In the genomic region with DNA sequence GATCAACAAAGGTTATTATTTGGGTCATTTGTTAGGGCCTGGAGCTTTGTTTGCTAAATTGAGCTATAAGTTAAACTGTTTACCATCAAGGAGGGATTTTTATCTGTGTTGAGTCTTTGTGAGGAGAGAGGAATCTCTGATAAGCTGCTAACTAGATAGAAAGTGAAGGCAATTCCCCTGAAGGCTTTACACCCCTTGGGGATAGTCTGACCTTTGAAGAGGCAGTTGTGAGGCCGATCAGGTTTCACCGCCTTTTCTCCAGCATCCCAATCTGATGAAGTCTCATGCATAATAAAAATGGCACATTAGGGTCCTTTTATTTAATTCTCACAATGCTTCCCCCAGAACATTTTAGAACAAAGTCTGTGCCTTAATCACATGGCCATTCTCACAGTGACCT, we compare ENCODE assay signal across 16 cellular contexts. TPM values are rescaled to one million over a fixed set of nuclear protein-coding genes. Genes with fewer than 3 reads are reported as not detected.
A peak's percentile ranks its signal among the peaks of the same experiment; 100 is the strongest.
DNase-seq lines count a peak whose midpoint lies in the region; ATAC-seq and TF ChIP-seq lines count a peak whose summit lies in the region.
"Had no signal": no experiment of that assay in that cellular context is flagged by ENCODE, and none has a peak within 500 bp of the region (broad histone marks: within the 10 kb centered on the region; RNA-seq: fewer than 3 reads in every experiment).

No MANE protein-coding gene starts in this region.

- H3K27me3 ChIP-seq in mesendoderm (ENCODE audit: insufficient read depth, low read length, poor library complexity) (no peaks in the 10 kb centered on the region), upper lobe of left lung (no peaks in the 10 kb centered on the region)
- H3K27me3 ChIP-seq in CD4-positive, alpha-beta T cell (ENCODE audit: control insufficient read depth, insufficient read depth, low read length): no peaks in the 10 kb centered on the region
- H3K27me3 ChIP-seq: neutrophil, spleen had no signal

- POLR2A ChIA-PET in WTC11 (lab: Charles Lee): no interaction called here
- POLR2A ChIA-PET in CD4-positive, alpha-beta T cell (lab: Charles Lee): no interaction called here

- no peak overlapping the region for H2AK5ac ChIP-seq in mesendoderm (ENCODE audit: low read length)

- no peak overlapping the region for H3K4me3 Mint-ChIP-seq in WTC11
- H3K4me3 Mint-ChIP-seq in CD4-positive, alpha-beta T cell: no peak overlapping the region
- no peak overlapping the region for H3K4me3 Mint-ChIP-seq in activated T-cell treated with anti-CD3 and anti-CD28 coated beads, Interleukin-2, amount 50 U/mL, for 24 hours

- TF ChIP-seq POLR2A in upper lobe of left lung (IDR thresholded peaks at IDR 0.05): no peak

- ATAC-seq in WTC11 (peak; percentile 81), upper lobe of left lung (ENCODE audit: low FRiP score in 2 of 2) (peak in 1 of 2 donors; percentile 15)
- ATAC-seq in CD4-positive, alpha-beta T cell (ENCODE audit: poor library complexity): no peak

- no peaks in the 10 kb centered on the region for H3K27me3 Mint-ChIP-seq in WTC11 (ENCODE audit: low read depth)
- H3K27me3 Mint-ChIP-seq in CD4-positive, alpha-beta T cell: no peaks in the 10 kb centered on the region
- H3K27me3 Mint-ChIP-seq in activated T-cell treated with anti-CD3 and anti-CD28 coated beads, Interleukin-2, amount 50 U/mL, for 24 hours: no peaks in the 10 kb centered on the region

- H3K27ac Mint-ChIP-seq in WTC11: peak overlapping the region; percentile 80
- H3K27ac Mint-ChIP-seq in CD4-positive, alpha-beta T cell: no peak overlapping the region
- no peak overlapping the region for H3K27ac Mint-ChIP-seq in activated T-cell treated with anti-CD3 and anti-CD28 coated beads, Interleukin-2, amount 50 U/mL, for 24 hours
- H3K27ac Mint-ChIP-seq: activated T-helper 2 cell treated with anti-CD3 and anti-CD28 coated beads, Interferon-gamma antibody, Interleukin-2, Interleukin-4, amounts not matched to agents 10 μg/mL and 5 μg/mL and 100 μg/mL, durations not matched to agents 14 hours and 24 hours and 36 hours had no signal

- no CpG with 5 or more reads among the region's 2 CpGs for WGBS in mesendoderm (ENCODE audit: extremely low coverage, insufficient coverage, low lambda C conversion rate)
- WGBS in upper lobe of left lung, 2 donors: 81 to 83% methylated on average over 2 of the region's 2 CpGs

- H3K4ac ChIP-seq in mesendoderm (ENCODE audit: low read depth, low read length): no peak overlapping the region

- TF ChIP-seq CTCF in WTC11 (IDR thresholded peaks at IDR 0.05): no peak
- no peak for TF ChIP-seq CTCF in upper lobe of left lung (IDR thresholded peaks at IDR 0.05)
- TF ChIP-seq CTCF in CD4-positive, alpha-beta T cell (IDR thresholded peaks at IDR 0.05): no peak

- no peak overlapping the region for H2BK15ac ChIP-seq in mesendoderm (replicated peaks; ENCODE audit: low read depth)

- H3K4me2 ChIP-seq in mesendoderm (ENCODE audit: low read length): no peak overlapping the region

- H3K4me1 Mint-ChIP-seq in WTC11: peaks cover 54% of the 10 kb centered on the region
- H3K4me1 Mint-ChIP-seq in CD4-positive, alpha-beta T cell (ENCODE audit: low read depth): no peaks in the 10 kb centered on the region
- no peaks in the 10 kb centered on the region for H3K4me1 Mint-ChIP-seq in activated T-cell treated with anti-CD3 and anti-CD28 coated beads, Interleukin-2, amount 50 U/mL, for 24 hours (ENCODE audit: low read depth)

- H3K4me1 ChIP-seq in mesendoderm (ENCODE audit: control insufficient read depth, low read depth, low read length) (peaks cover 8% of the 10 kb centered on the region), upper lobe of left lung (peaks cover 11 to 32% (median 18%) of the 10 kb centered on the region in 4 donors)
- H3K4me1 ChIP-seq: Caco-2 had no signal

- H2BK120ac ChIP-seq in mesendoderm (ENCODE audit: low read depth, low read length): no peak overlapping the region

- no peak overlapping the region for H3K9ac ChIP-seq in mesendoderm (ENCODE audit: low read length)

- no peak overlapping the region for H4K5ac ChIP-seq in mesendoderm (ENCODE audit: low read length)

- DNase-seq in NCI-H748 (lab: John Stamatoyannopoulos, UW; ENCODE audit: unreplicated experiment) (peak; percentile 61), NCI-H748 treated with DMSO at 0.1 percent for 48 hours (lab: John Stamatoyannopoulos, UW) (no peak), WTC11 (ENCODE audit: low spot score) (no peak), mesendoderm (peak; percentile 88), upper lobe of left lung (no peak)
- no peak for DNase-seq in stimulated activated naive CD4-positive, alpha-beta T cell treated with Interleukin-2 at 50 U/mL for 16 hours (lab: John Stamatoyannopoulos, UW)
- DNase-seq in CD4-positive, alpha-beta T cell: no peak
- no peak for DNase-seq in activated T-cell treated with anti-CD3 and anti-CD28 coated beads, Interleukin-2, amount 50 U/mL, for 24 hours
- DNase-seq: aorta, Caco-2, kidney, NCI-H446 treated with DMSO at 0.1 percent for 48 hours, RPMI8226, spleen had no signal

- no peak overlapping the region for H4K8ac ChIP-seq in mesendoderm (ENCODE audit: low read depth, low read length)

- H3K18ac ChIP-seq in mesendoderm (ENCODE audit: low read length): no peak overlapping the region

- no peak overlapping the region for H3K56ac ChIP-seq in mesendoderm (ENCODE audit: low read length)

- H2BK5ac ChIP-seq in mesendoderm (ENCODE audit: low read length): no peak overlapping the region

- H3K27ac ChIP-seq in mesendoderm (ENCODE audit: low read depth, low read length): no peak overlapping the region
- H3K27ac ChIP-seq in upper lobe of left lung: peak overlapping the region in 3 of 4 donors; percentile 22 to 55 (median 34)
- no peak overlapping the region for H3K27ac ChIP-seq in CD4-positive, alpha-beta T cell (ENCODE audit: low read depth, low read length)
- H3K27ac ChIP-seq: neutrophil, spleen had no signal

- H3K36me3 ChIP-seq in mesendoderm (ENCODE audit: control insufficient read depth, insufficient read depth, low read length) (no peaks in the 10 kb centered on the region), upper lobe of left lung (no peaks in the 10 kb centered on the region)
- H3K36me3 ChIP-seq: neutrophil, spleen had no signal

- H3K9me3 ChIP-seq in upper lobe of left lung: no peaks in the 10 kb centered on the region
- H3K9me3 ChIP-seq in CD4-positive, alpha-beta T cell (ENCODE audit: control insufficient read depth, low read length): no peaks in the 10 kb centered on the region
- H3K9me3 ChIP-seq: Caco-2, neutrophil, spleen had no signal

- H3K9me3 Mint-ChIP-seq in WTC11: no peaks in the 10 kb centered on the region
- H3K9me3 Mint-ChIP-seq in CD4-positive, alpha-beta T cell: no peaks in the 10 kb centered on the region
- no peaks in the 10 kb centered on the region for H3K9me3 Mint-ChIP-seq in activated T-cell treated with anti-CD3 and anti-CD28 coated beads, Interleukin-2, amount 50 U/mL, for 24 hours
- H3K9me3 Mint-ChIP-seq: activated T-helper 2 cell treated with anti-CD3 and anti-CD28 coated beads, Interferon-gamma antibody, Interleukin-2, Interleukin-4, amounts not matched to agents 10 μg/mL and 5 μg/mL and 100 μg/mL, durations not matched to agents 14 hours and 24 hours and 36 hours had no signal

- intact Hi-C loops in CD4-positive, alpha-beta T cell (cut with DNase I, micrococcal nuclease): no loop called here

- H3K79me1 ChIP-seq in mesendoderm (ENCODE audit: low read length): no peaks in the 10 kb centered on the region

- peaks cover 2% of the 10 kb centered on the region; the same call in 1 of the 2 replicates for H3K36me3 Mint-ChIP-seq in WTC11
- H3K36me3 Mint-ChIP-seq in CD4-positive, alpha-beta T cell (ENCODE audit: low read depth): no peaks in the 10 kb centered on the region
- H3K36me3 Mint-ChIP-seq in activated T-cell treated with anti-CD3 and anti-CD28 coated beads, Interleukin-2, amount 50 U/mL, for 24 hours (ENCODE audit: low read depth): no peaks in the 10 kb centered on the region

- CTCF ChIA-PET in WTC11 (lab: Charles Lee): interaction anchor here (1.0 to 1.2 kb wide), 2 partner anchors 255 to 283 kb away, joined by 3 read pairs; no protein-coding TSS in a partner anchor
- CTCF ChIA-PET in CD4-positive, alpha-beta T cell (lab: Charles Lee): no interaction called here

- H3K4me3 ChIP-seq in mesendoderm (ENCODE audit: low read length) (no peak overlapping the region), upper lobe of left lung (peak overlapping the region in 2 of 4 donors; percentile 24 to 29)
- H3K4me3 ChIP-seq: spleen had no signal

- no peaks in the 10 kb centered on the region for H3K79me2 ChIP-seq in mesendoderm (ENCODE audit: control insufficient read depth, insufficient read depth, low read length)

- H3K23ac ChIP-seq in mesendoderm (ENCODE audit: low read length): no peak overlapping the region

- TF ChIP-seq EP300 in upper lobe of left lung (IDR thresholded peaks at IDR 0.05): no peak

TF ChIP-seq in WTC11, 78 proteins besides CTCF, POLR2A, EP300 and RAD21 (continues in another document):
- TF ChIP-seq KAT7 (CRISPR knock-in tag; IDR thresholded peaks at IDR 0.05; ENCODE audit: borderline replicate concordance): no peak
- no peak for TF ChIP-seq NFATC4 (CRISPR knock-in tag; IDR thresholded peaks at IDR 0.05)
- TF ChIP-seq, protein P1, sequence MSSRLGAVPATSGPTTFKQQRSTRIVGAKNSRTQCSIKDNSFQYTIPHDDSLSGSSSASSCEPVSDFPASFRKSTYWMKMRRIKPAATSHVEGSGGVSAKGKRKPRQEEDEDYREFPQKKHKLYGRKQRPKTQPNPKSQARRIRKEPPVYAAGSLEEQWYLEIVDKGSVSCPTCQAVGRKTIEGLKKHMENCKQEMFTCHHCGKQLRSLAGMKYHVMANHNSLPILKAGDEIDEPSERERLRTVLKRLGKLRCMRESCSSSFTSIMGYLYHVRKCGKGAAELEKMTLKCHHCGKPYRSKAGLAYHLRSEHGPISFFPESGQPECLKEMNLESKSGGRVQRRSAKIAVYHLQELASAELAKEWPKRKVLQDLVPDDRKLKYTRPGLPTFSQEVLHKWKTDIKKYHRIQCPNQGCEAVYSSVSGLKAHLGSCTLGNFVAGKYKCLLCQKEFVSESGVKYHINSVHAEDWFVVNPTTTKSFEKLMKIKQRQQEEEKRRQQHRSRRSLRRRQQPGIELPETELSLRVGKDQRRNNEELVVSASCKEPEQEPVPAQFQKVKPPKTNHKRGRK (CRISPR knock-in tag; IDR thresholded peaks at IDR 0.05; ENCODE audit: borderline replicate concordance): no peak

RNA-seq across cellular contexts. Expression of a gene that starts 21.8 kb away (rescaled TPM):
- total RNA-seq in WTC11 (2021): 20.1 to 28.5 TPM (median 22.9 TPM) in 3 replicates
- 7.9 TPM for polyA plus RNA-seq in mesendoderm (2013, experiment 1 of 2)
- polyA plus RNA-seq in mesendoderm (2013, experiment 2 of 2): 8.9 TPM
- 100 to 1,000 TPM in 1 of 6 donors, 10 to 100 TPM in 5; 21.4 to 110 (median 49.2) TPM for total RNA-seq in upper lobe of left lung
- total RNA-seq in CD4-positive, alpha-beta T cell: under 1 TPM; 0.16 to 0.45 TPM

Comparison
In these comparisons a context has a peak if more than half of its experiments do, and no peak if none do; other contexts are left out.
1. DNase-seq: peak in NCI-H748 (single experiment) and mesendoderm (single experiment); none in NCI-H748 treated with DMSO at 0.1 percent for 48 hours (single experiment), WTC11 (single experiment), upper lobe of left lung (0 of 2), stimulated activated naive CD4-positive, alpha-beta T cell treated with Interleukin-2 at 50 U/mL for 16 hours (single experiment), CD4-positive, alpha-beta T cell (0 of 10) and activated T-cell treated with anti-CD3 and anti-CD28 coated beads, Interleukin-2, amount 50 U/mL, for 24 hours (single experiment).
2. H3K27ac ChIP-seq: peak in upper lobe of left lung (3 of 4); none in mesendoderm (single experiment) and CD4-positive, alpha-beta T cell (single experiment).
3. RNA of a gene that starts 21.8 kb away (total RNA-seq): 21.4 to 110 TPM in upper lobe of left lung and 20.1 to 28.5 TPM in WTC11; 0.16 to 0.45 TPM in CD4-positive, alpha-beta T cell; every median in the first group is over 10 times any median in the second.